Comparison of ENCODE assay signal across 10 cellular contexts in the genomic region with DNA sequence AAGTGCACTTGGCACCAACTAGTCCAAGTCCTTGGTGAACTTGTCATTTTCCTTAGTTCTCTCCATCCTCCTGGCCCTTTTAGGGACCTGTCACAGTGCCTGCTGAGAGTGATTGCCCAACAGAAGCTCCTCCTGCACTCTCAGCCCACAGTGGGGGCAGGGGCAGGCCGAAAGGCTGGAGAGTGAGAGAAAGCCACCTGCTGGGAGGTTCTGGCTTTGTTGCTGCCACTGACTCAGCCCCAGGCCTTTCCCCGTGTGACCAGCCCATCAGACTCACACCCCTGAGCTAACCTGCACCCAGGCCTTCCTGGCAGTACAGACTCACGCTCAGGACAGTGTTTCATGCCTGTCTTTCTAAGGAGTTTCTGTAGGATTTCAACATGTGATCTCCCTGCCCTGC. TPM values are rescaled to one million over a fixed set of nuclear protein-coding genes. Genes with fewer than 3 reads are reported as not detected.
DNase-seq lines count a peak whose midpoint lies in the region; ATAC-seq, FAIRE-seq and TF ChIP-seq lines count a peak whose summit lies in the region.
"Had no signal": no experiment of that assay in that cellular context is flagged by ENCODE, and none has a peak within 500 bp of the region (broad histone marks: within the 10 kb centered on the region; RNA-seq: fewer than 3 reads in every experiment).

No MANE protein-coding gene starts in this region.

- in situ Hi-C loops in K562 (cut with MboI), result no loop called here

- H3K9me3 ChIP-seq in Loucy (ENCODE audit: insufficient read depth, low read depth, low read length), result no peaks in the 10 kb centered on the region
- H3K9me3 ChIP-seq in K562 (replicated peaks; ENCODE audit: control insufficient read depth, insufficient read depth, low read depth, low read length), result no peaks in the 10 kb centered on the region
- H3K9me3 ChIP-seq in lower lobe of right lung, result no peaks in the 10 kb centered on the region
- H3K9me3 ChIP-seq: HAP-1 had no signal

- no TSS peak for BruUV-seq in K562 (replicated peaks; lab: Mats Ljungman, UMichigan)

- H3K9ac ChIP-seq in Loucy (ENCODE audit: low read depth, low read length, poor library complexity, severe bottlenecking) (no peak overlapping the region), K562 (ENCODE audit: insufficient read depth in 1 of 2, low read depth in 2 of 2, low read length in 2 of 2) (0 out of 4 replicates have a peak overlapping the region, but pooled peaks of 1 of the 2 experiments have one; percentile 39)

- H3K9me1 ChIP-seq in K562 (ENCODE audit: control insufficient read depth, insufficient read depth, low read length), result no peaks in the 10 kb centered on the region

- intact Hi-C loops in K562 (cut with micrococcal nuclease) (loop anchor here (1.0 kb wide), 1 partner anchor 22 kb away; no protein-coding TSS in a partner anchor), lower lobe of right lung (cut with DNase I) (no loop called here)

- no peaks in the 10 kb centered on the region for H3K36me3 ChIP-seq in Loucy (ENCODE audit: insufficient read depth, low read length)
- no peaks in the 10 kb centered on the region for H3K36me3 ChIP-seq in K562 (ENCODE audit: control insufficient read depth, insufficient read depth, low read length)
- H3K36me3 ChIP-seq in lower lobe of right lung, result no peaks in the 10 kb centered on the region
- H3K36me3 ChIP-seq: HAP-1 had no signal

- H3F3A ChIP-seq in Loucy (ENCODE audit: low read depth), result no peaks in the 10 kb centered on the region

- H3K4me1 ChIP-seq in Loucy (ENCODE audit: insufficient read depth, low read length, poor library complexity, severe bottlenecking), result no peaks in the 10 kb centered on the region
- H3K4me1 ChIP-seq in K562 (replicated peaks in 1 of 2; ENCODE audit: control insufficient read depth in 2 of 2, insufficient read depth in 2 of 2, low read length in 2 of 2), result peaks cover 10 to 23% of the 10 kb centered on the region in 2 experiments; a peak in 4 of 5 replicates
- H3K4me1 ChIP-seq in lower lobe of right lung, result peaks cover 13% of the 10 kb centered on the region
- H3K4me1 ChIP-seq: HAP-1 had no signal

- H2AFZ ChIP-seq in Loucy (ENCODE audit: low read length) (no peak overlapping the region), K562 (ENCODE audit: low read depth, low read length) (no peak overlapping the region)

- WGBS in K562 (ENCODE audit: insufficient coverage, low coverage, missing lambda C conversion rate), result 3% methylated on average over 3 of the region's 3 CpGs

- POLR2A ChIA-PET in K562 (lab: Yijun Ruan, JAX), result interaction anchor here (0.5 to 1.5 kb wide), 10 partner anchors 10 to 516 kb away, joined by 3 to 9 read pairs (median 4); no protein-coding TSS in a partner anchor

- DNase-seq in Daoy (ENCODE audit: low read depth), result peak; percentile 73
- DNase-seq in K562 (ENCODE audit: extremely low read depth in 1 of 4, low spot score in 3 of 4), result peak; percentile 80 to 84 (median 81)
- DNase-seq in lower lobe of right lung, result peak; percentile 80
- no peak for DNase-seq in GM19238 (ENCODE audit: insufficient read length, low spot score)
- no peak for DNase-seq in activated CD4-positive, alpha-beta T cell treated with anti-CD3 and anti-CD28 coated beads, Interleukin-2, amount 50 U/mL, for 4 hours

- FAIRE-seq in K562 (lab: Jason Lieb, UNC), result peak; percentile 81

- H3K27me3 ChIP-seq in Loucy (ENCODE audit: insufficient read depth, low read length, poor library complexity, severe bottlenecking) (no peaks in the 10 kb centered on the region), K562 (ENCODE audit: control insufficient read depth in 2 of 2, insufficient read depth in 2 of 2, low read length in 2 of 2) (peaks cover 35 to 63% of the 10 kb centered on the region in 2 experiments), lower lobe of right lung (ENCODE audit: low read depth) (no peaks in the 10 kb centered on the region)

- H3K9me2 ChIP-seq in Loucy (replicated peaks; ENCODE audit: low read depth, low read length), result no peaks in the 10 kb centered on the region

- H3K4me2 ChIP-seq in Loucy (ENCODE audit: low read depth, low read length, poor library complexity, severe bottlenecking) (no peak overlapping the region), K562 (ENCODE audit: insufficient read depth, low read length) (peak overlapping the region; percentile 27; the same call in 1 of the 2 replicates)

- H4K20me1 ChIP-seq in Loucy (ENCODE audit: insufficient read depth, low read length, poor library complexity, severe bottlenecking) (no peaks in the 10 kb centered on the region), K562 (replicated peaks; ENCODE audit: control insufficient read depth, insufficient read depth, low read length) (0 out of 2 replicates have a peak, but pooled peaks cover 3% of the 10 kb centered on the region)

- TF ChIP-seq CTCF in Loucy (conservative IDR thresholded peaks at IDR 0.05; ENCODE audit: low read length) (0 out of 2 replicates have a peak, but pooled peaks have one; percentile 22), K562 (IDR thresholded peaks at IDR 0.05 in 2 of 3, conservative IDR thresholded peaks at IDR 0.05 in 1 of 3; ENCODE audit: insufficient read depth in 2 of 3, low read depth in 1 of 3, low read length in 3 of 3) (peak; percentile 46 to 65 (median 59); a peak in 5 of 6 replicates), lower lobe of right lung (IDR thresholded peaks at IDR 0.05) (peak; percentile 17)

- H3K4me3 ChIP-seq in Loucy (ENCODE audit: low read length, poor library complexity, severe bottlenecking), result no peak overlapping the region
- no peak overlapping the region for H3K4me3 ChIP-seq in K562
- no peak overlapping the region for H3K4me3 ChIP-seq in lower lobe of right lung
- H3K4me3 ChIP-seq: HAP-1 had no signal

- H3K79me2 ChIP-seq in Loucy (ENCODE audit: insufficient read depth, low read length) (no peaks in the 10 kb centered on the region), K562 (ENCODE audit: control insufficient read depth, insufficient read depth, low read length) (no peaks in the 10 kb centered on the region)

- CTCF ChIA-PET in K562 (lab: Yijun Ruan, JAX; ENCODE audit: low intra/inter-chr PET ratio), result interaction anchor here (0.8 kb wide), 1 partner anchor 20 kb away, joined by 4 read pairs; no protein-coding TSS in a partner anchor

- no peak for TF ChIP-seq POLR2A in K562 (conservative IDR thresholded peaks at IDR 0.05)

- TF ChIP-seq EP300 in K562 (IDR thresholded peaks at IDR 0.05; ENCODE audit: low read length), result no peak

- peak; percentile 95 for ATAC-seq in K562
- ATAC-seq in lower lobe of right lung, result peak; percentile 94 to 96
- ATAC-seq in GM19463 (IDR thresholded peaks at IDR 0.05; ENCODE audit: unreplicated experiment), result no peak
- ATAC-seq in HG03175 (IDR thresholded peaks at IDR 0.05; ENCODE audit: unreplicated experiment), result no peak
- ATAC-seq: activated T-helper 17 cell treated with anti-CD3 and anti-CD28 coated beads, Interleukin-2, amount 50 U/mL, for 72 hours had no signal

- H3K27ac ChIP-seq in K562 (ENCODE audit: extremely low read depth, low read depth, low read length), result no peak overlapping the region
- peak overlapping the region; percentile 53 for H3K27ac ChIP-seq in lower lobe of right lung

- TF ChIP-seq RAD21 in K562 (CRISPR knock-in tag; conservative IDR thresholded peaks at IDR 0.05 in 1 of 2, IDR thresholded peaks at IDR 0.05 in 1 of 2), result peak; percentile 45 to 62; a peak in 3 of 4 replicates

RNA-seq across cellular contexts. Expression of gene PROK1, which starts 17.1 kb away (rescaled TPM):
- total RNA-seq in Daoy (2014; rRNA removed; shearing (Covaris generic)), result not detected in 2 replicates
- total RNA-seq in K562 (2011; cell fraction: chromatin; rRNA removed; ENCODE audit: low replicate concordance), result not detected in 2 replicates
- total RNA-seq in K562 (2011; cell fraction: nucleolus; rRNA removed), result not detected in 2 replicates
- not detected in 2 replicates for total RNA-seq in K562 (2011; cell fraction: nucleoplasm; rRNA removed)
- total RNA-seq in K562 (2014; rRNA removed), result not detected in 2 replicates
- total RNA-seq in K562 (2014; rRNA removed; fragmentation: Illumina TruSeq; extraction: Trizol), result not detected in 2 replicates
- total RNA-seq in K562 (2015; rRNA removed; fragmentation: Illumina TruSeq; extraction: Trizol), result not detected in 2 replicates
- total RNA-seq in K562 (2021), result not detected in 2 replicates
- polyA plus RNA-seq in K562 (2011; rRNA removed), result 0.09 TPM in 1 of 2 replicates, not detected in the other
- 0.04 and 0.16 TPM in 2 replicates for polyA plus RNA-seq in K562 (2011; cell fraction: cytosol; rRNA removed)
- polyA plus RNA-seq in K562 (2011; cell fraction: nucleus; rRNA removed), result 0.10 and 0.11 TPM in 2 replicates
- polyA plus RNA-seq in K562 (2012), result not detected in 2 replicates
- polyA plus RNA-seq in K562 (2014; fragmentation: Illumina TruSeq; extraction: Trizol), result not detected in 2 replicates
- not detected for polyA plus RNA-seq in K562 (2014; fragmentation: Nextera tagmentation; extraction: Ambion mirVana)
- 0.15 TPM in 1 of 2 replicates, not detected in the other for polyA plus RNA-seq in K562 (2014; rRNA removed)
- polyA minus RNA-seq in K562 (2011; rRNA and poly(A)+ RNA removed), result not detected in 2 replicates
- not detected in 2 replicates for polyA minus RNA-seq in K562 (2011; cell fraction: cytosol; rRNA and poly(A)+ RNA removed)
- not detected in 2 replicates for polyA minus RNA-seq in K562 (2011; cell fraction: nucleus; rRNA and poly(A)+ RNA removed)
- total RNA-seq in lower lobe of right lung, result not detected
- total RNA-seq: activated T-helper 17 cell treated with anti-CD3 and anti-CD28 coated beads, Interleukin-2, amount 50 U/mL, for 72 hours had no signal

RNA-seq across cellular contexts. Expression of gene LAMTOR5, which starts 26.3 kb away (rescaled TPM):
- total RNA-seq in Daoy (2014; rRNA removed; shearing (Covaris generic)), result 123 and 189 TPM in 2 replicates
- total RNA-seq in K562 (2011; cell fraction: chromatin; rRNA removed; ENCODE audit: low replicate concordance), result 40.9 and 52.1 TPM in 2 replicates
- total RNA-seq in K562 (2011; cell fraction: nucleolus; rRNA removed), result 63.2 and 70.9 TPM in 2 replicates
- total RNA-seq in K562 (2011; cell fraction: nucleoplasm; rRNA removed), result 77.4 and 94.5 TPM in 2 replicates
- total RNA-seq in K562 (2014; rRNA removed), result 191 and 206 TPM in 2 replicates
- total RNA-seq in K562 (2014; rRNA removed; fragmentation: Illumina TruSeq; extraction: Trizol), result 123 and 130 TPM in 2 replicates
- total RNA-seq in K562 (2015; rRNA removed; fragmentation: Illumina TruSeq; extraction: Trizol), result 107 and 118 TPM in 2 replicates
- total RNA-seq in K562 (2021), result 169 and 198 TPM in 2 replicates
- polyA plus RNA-seq in K562 (2011; rRNA removed), result 537 and 538 TPM in 2 replicates
- polyA plus RNA-seq in K562 (2011; cell fraction: cytosol; rRNA removed), result 530 and 732 TPM in 2 replicates
- 174 and 259 TPM in 2 replicates for polyA plus RNA-seq in K562 (2011; cell fraction: nucleus; rRNA removed)
- polyA plus RNA-seq in K562 (2012), result 318 and 451 TPM in 2 replicates
- polyA plus RNA-seq in K562 (2014; fragmentation: Illumina TruSeq; extraction: Trizol), result 229 and 241 TPM in 2 replicates
- polyA plus RNA-seq in K562 (2014; fragmentation: Nextera tagmentation; extraction: Ambion mirVana), result 100 to 1,000 TPM; 648 to 712 TPM
- 320 and 438 TPM in 2 replicates for polyA plus RNA-seq in K562 (2014; rRNA removed)
- polyA minus RNA-seq in K562 (2011; rRNA and poly(A)+ RNA removed), result 150 and 153 TPM in 2 replicates
- 52.8 and 60.1 TPM in 2 replicates for polyA minus RNA-seq in K562 (2011; cell fraction: cytosol; rRNA and poly(A)+ RNA removed)
- polyA minus RNA-seq in K562 (2011; cell fraction: nucleus; rRNA and poly(A)+ RNA removed), result 27.1 and 59.8 TPM in 2 replicates
- 121 TPM for total RNA-seq in lower lobe of right lung

RNA-seq across cellular contexts. Expression of gene SLC16A4, which starts 43.0 kb away (rescaled TPM):
- total RNA-seq in Daoy (2014; rRNA removed; shearing (Covaris generic)), result 3.9 and 6.8 TPM in 2 replicates
- total RNA-seq in K562 (2011; cell fraction: chromatin; rRNA removed; ENCODE audit: low replicate concordance), result 1.0 and 3.1 TPM in 2 replicates
- total RNA-seq in K562 (2011; cell fraction: nucleolus; rRNA removed), result 0.39 TPM in 1 of 2 replicates, not detected in the other
- 1.0 and 1.5 TPM in 2 replicates for total RNA-seq in K562 (2011; cell fraction: nucleoplasm; rRNA removed)
- total RNA-seq in K562 (2014; rRNA removed) (0.16 TPM in 1 of 2 replicates, not detected in the other), K562 (2014; rRNA removed; fragmentation: Illumina TruSeq; extraction: Trizol) (0.19 and 0.29 TPM in 2 replicates), K562 (2015; rRNA removed; fragmentation: Illumina TruSeq; extraction: Trizol) (0.04 TPM in 1 of 2 replicates, not detected in the other), K562 (2021) (0.07 and 0.29 TPM in 2 replicates), lower lobe of right lung (9.6 TPM)
- polyA plus RNA-seq in K562 (2011; rRNA removed) (0.31 and 0.39 TPM in 2 replicates), K562 (2014; fragmentation: Illumina TruSeq; extraction: Trizol) (0.12 and 0.26 TPM in 2 replicates), K562 (2014; fragmentation: Nextera tagmentation; extraction: Ambion mirVana) (under 1 TPM; 0.20 to 0.23 TPM), K562 (2014; rRNA removed) (0.16 and 0.34 TPM in 2 replicates)
- polyA plus RNA-seq in K562 (2011; cell fraction: cytosol; rRNA removed), result 0.04 and 0.46 TPM in 2 replicates
- 0.38 and 0.90 TPM in 2 replicates for polyA plus RNA-seq in K562 (2011; cell fraction: nucleus; rRNA removed)
- polyA plus RNA-seq in K562 (2012), result 0.39 and 0.97 TPM in 2 replicates
- 0.07 and 0.78 TPM in 2 replicates for polyA minus RNA-seq in K562 (2011; rRNA and poly(A)+ RNA removed)
- polyA minus RNA-seq in K562 (2011; cell fraction: cytosol; rRNA and poly(A)+ RNA removed), result not detected in 2 replicates
- polyA minus RNA-seq in K562 (2011; cell fraction: nucleus; rRNA and poly(A)+ RNA removed), result 0.22 TPM in 1 of 2 replicates, not detected in the other

Comparison
In these comparisons a context has a peak if more than half of its experiments do, and no peak if none do; other contexts are left out.
1. DNase-seq: peak in Daoy (single experiment), K562 (4 of 4) and lower lobe of right lung (single experiment); none in GM19238 (single experiment) and activated CD4-positive, alpha-beta T cell treated with anti-CD3 and anti-CD28 coated beads, Interleukin-2, amount 50 U/mL, for 4 hours (0 of 2).
2. ATAC-seq: peak in K562 (single experiment) and lower lobe of right lung (2 of 2); none in GM19463 (single experiment) and HG03175 (single experiment).
3. Peak in every context shown above with its lines, with median percentiles within 50 percentile points of each other: CTCF ChIP-seq.